Comparison of ENCODE assay signal across 1 cellular context in the genomic region with DNA sequence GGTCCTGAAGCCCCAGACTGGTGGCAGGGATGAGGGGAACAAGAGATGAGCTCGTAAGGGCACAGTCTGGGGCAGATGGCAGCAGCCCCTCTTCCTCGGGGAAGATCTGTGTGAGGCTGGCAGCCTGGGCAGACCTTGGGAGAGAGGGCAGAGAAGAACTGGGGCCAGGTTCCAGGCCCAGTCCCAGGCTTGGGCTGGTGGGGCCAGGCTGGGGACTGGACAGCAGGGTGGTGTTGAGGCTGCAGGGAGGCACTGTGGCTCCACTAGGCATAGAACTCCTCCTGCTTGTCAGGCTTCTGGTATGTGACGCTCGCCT.
TF ChIP-seq lines count a peak whose summit lies in the region.

No MANE protein-coding gene starts in this region.

TF ChIP-seq in K562, 482 proteins besides CTCF, POLR2A, EP300 and RAD21 (continued from another document):
- TF ChIP-seq, protein P1, sequence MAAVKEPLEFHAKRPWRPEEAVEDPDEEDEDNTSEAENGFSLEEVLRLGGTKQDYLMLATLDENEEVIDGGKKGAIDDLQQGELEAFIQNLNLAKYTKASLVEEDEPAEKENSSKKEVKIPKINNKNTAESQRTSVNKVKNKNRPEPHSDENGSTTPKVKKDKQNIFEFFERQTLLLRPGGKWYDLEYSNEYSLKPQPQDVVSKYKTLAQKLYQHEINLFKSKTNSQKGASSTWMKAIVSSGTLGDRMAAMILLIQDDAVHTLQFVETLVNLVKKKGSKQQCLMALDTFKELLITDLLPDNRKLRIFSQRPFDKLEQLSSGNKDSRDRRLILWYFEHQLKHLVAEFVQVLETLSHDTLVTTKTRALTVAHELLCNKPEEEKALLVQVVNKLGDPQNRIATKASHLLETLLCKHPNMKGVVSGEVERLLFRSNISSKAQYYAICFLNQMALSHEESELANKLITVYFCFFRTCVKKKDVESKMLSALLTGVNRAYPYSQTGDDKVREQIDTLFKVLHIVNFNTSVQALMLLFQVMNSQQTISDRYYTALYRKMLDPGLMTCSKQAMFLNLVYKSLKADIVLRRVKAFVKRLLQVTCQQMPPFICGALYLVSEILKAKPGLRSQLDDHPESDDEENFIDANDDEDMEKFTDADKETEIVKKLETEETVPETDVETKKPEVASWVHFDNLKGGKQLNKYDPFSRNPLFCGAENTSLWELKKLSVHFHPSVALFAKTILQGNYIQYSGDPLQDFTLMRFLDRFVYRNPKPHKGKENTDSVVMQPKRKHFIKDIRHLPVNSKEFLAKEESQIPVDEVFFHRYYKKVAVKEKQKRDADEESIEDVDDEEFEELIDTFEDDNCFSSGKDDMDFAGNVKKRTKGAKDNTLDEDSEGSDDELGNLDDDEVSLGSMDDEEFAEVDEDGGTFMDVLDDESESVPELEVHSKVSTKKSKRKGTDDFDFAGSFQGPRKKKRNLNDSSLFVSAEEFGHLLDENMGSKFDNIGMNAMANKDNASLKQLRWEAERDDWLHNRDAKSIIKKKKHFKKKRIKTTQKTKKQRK (IDR thresholded peaks at IDR 0.05; ENCODE audit: borderline replicate concordance, low read depth, low read length): no peak
- no peak for TF ChIP-seq ZKSCAN1 (IDR thresholded peaks at IDR 0.05; ENCODE audit: low read depth, low read length)
